8 cellular contexts compared by ENCODE assay signal in genomic region chr10:42783181-42783549, GRCh38. TPM values are rescaled to one million over a fixed set of nuclear protein-coding genes. Genes with fewer than 3 reads are reported as not detected.
DNase-seq lines count a peak whose midpoint lies in the region; ATAC-seq and TF ChIP-seq lines count a peak whose summit lies in the region.

No MANE protein-coding gene starts in this region.

- peaks cover 3% of the 10 kb centered on the region for H3K9me3 ChIP-seq in trophoblast cell (ENCODE audit: insufficient read depth, low read depth, low read length)

- H4K91ac ChIP-seq in trophoblast cell (ENCODE audit: low read depth, low read length) = no peak overlapping the region

- peak overlapping the region; percentile 66 for H2AFZ ChIP-seq in trophoblast cell (ENCODE audit: insufficient read depth, low read length, poor library complexity)

- peak overlapping the region; percentile 13 for H3K14ac ChIP-seq in trophoblast cell (ENCODE audit: low read length)

- H3K23ac ChIP-seq in trophoblast cell (ENCODE audit: low read length) = no peak overlapping the region

- peaks cover 8 to 17% of the 10 kb centered on the region in 2 experiments for H3K36me3 ChIP-seq in trophoblast cell (ENCODE audit: control insufficient read depth in 1 of 2, insufficient read depth in 2 of 2, low read length in 2 of 2)

- DNase-seq in A172 (ENCODE audit: low spot score) (peak; percentile 69), NCI-H1092 treated with DMSO at 0.1 percent for 48 hours (lab: John Stamatoyannopoulos, UW) (peak; percentile 40), activated T-cell treated with anti-CD3 and anti-CD28 coated beads for 48 hours (ENCODE audit: low read depth) (peak; percentile 6), foreskin fibroblast (peak; percentile 26 to 52), trophoblast cell (peak; percentile 27 to 62), mucosa of gallbladder (ENCODE audit: low spot score) (no peak)

- H3K18ac ChIP-seq in trophoblast cell (ENCODE audit: low read length) = no peak overlapping the region

- peaks cover 3% of the 10 kb centered on the region for H3K79me2 ChIP-seq in trophoblast cell (ENCODE audit: control insufficient read depth, insufficient read depth, low read length, poor library complexity)

- peak overlapping the region; percentile 97 for H3K4me2 ChIP-seq in trophoblast cell (ENCODE audit: low read length)

- H2BK12ac ChIP-seq in trophoblast cell (ENCODE audit: low read length) = no peak overlapping the region

- no peak overlapping the region for H2BK120ac ChIP-seq in trophoblast cell (ENCODE audit: insufficient read depth, low read length, poor library complexity)

- peak overlapping the region; percentile 85 for H4K8ac ChIP-seq in trophoblast cell (ENCODE audit: low read depth, low read length)

- H2AK5ac ChIP-seq in trophoblast cell (ENCODE audit: low read length) = peak overlapping the region; percentile 79

- peak overlapping the region; percentile 40 for H3K27ac ChIP-seq in trophoblast cell (ENCODE audit: low read depth, low read length)

- no CpG with 5 or more reads among the region's 11 CpGs for WGBS in trophoblast cell (ENCODE audit: extremely low coverage, insufficient coverage, insufficient read length)

- peak overlapping the region; percentile 72 to 98 for H3K4me3 ChIP-seq in foreskin fibroblast (ENCODE audit: low read depth in 1 of 2, low read length in 2 of 2)
- peak overlapping the region; percentile 89 for H3K4me3 ChIP-seq in trophoblast cell (ENCODE audit: low read depth, low read length)

- H3K79me1 ChIP-seq in trophoblast cell (ENCODE audit: low read length) = peaks cover 8% of the 10 kb centered on the region

- H3K4ac ChIP-seq in trophoblast cell (ENCODE audit: low read depth, low read length) = peak overlapping the region; percentile 57

- H4K12ac ChIP-seq in trophoblast cell (ENCODE audit: low read depth, low read length) = peak overlapping the region; percentile 35

- no peak overlapping the region for H2BK5ac ChIP-seq in trophoblast cell (ENCODE audit: low read depth, low read length, poor library complexity)

- TF ChIP-seq CTCF in foreskin fibroblast (IDR thresholded peaks at IDR 0.05; ENCODE audit: low read depth, low read length) = no peak

- H3K27me3 ChIP-seq in trophoblast cell (ENCODE audit: insufficient read depth, low read length) = no peaks in the 10 kb centered on the region

- peaks cover 0 to 2% of the 10 kb centered on the region in 2 experiments for H3K4me1 ChIP-seq in trophoblast cell (ENCODE audit: control insufficient read depth in 1 of 2, insufficient read depth in 2 of 2, low read length in 2 of 2)

- ATAC-seq in GM18517 (IDR thresholded peaks at IDR 0.05; ENCODE audit: unreplicated experiment) = peak; percentile 10
- ATAC-seq in GM19324 (IDR thresholded peaks at IDR 0.05; ENCODE audit: low FRiP score, unreplicated experiment) = no peak

- peak overlapping the region; percentile 87 for H3K9ac ChIP-seq in trophoblast cell (ENCODE audit: low read length)

RNA-seq across cellular contexts. Expression of gene BMS1, which starts 0.6 kb away (rescaled TPM):
- 23.6 and 28.3 TPM in 2 replicates for total RNA-seq in A172 (2014; rRNA removed; shearing (Covaris generic))
- 15.1 and 15.6 TPM in 2 replicates for polyA plus RNA-seq in trophoblast cell (2013)
- 10.4 TPM for total RNA-seq in mucosa of gallbladder
